15 cellular contexts compared by ENCODE assay signal in genomic region chr3:4928277-4928789, GRCh38. TPM values are rescaled to one million over a fixed set of nuclear protein-coding genes. Genes with fewer than 3 reads are reported as not detected.
A peak's percentile ranks its signal among the peaks of the same experiment; 100 is the strongest.
DNase-seq lines count a peak whose midpoint lies in the region; ATAC-seq and TF ChIP-seq lines count a peak whose summit lies in the region.
"Had no signal": no experiment of that assay in that cellular context is flagged by ENCODE, and none has a peak within 500 bp of the region (broad histone marks: within the 10 kb centered on the region; RNA-seq: fewer than 3 reads in every experiment).

No MANE protein-coding gene starts in this region.

- ATAC-seq in activated T-cell treated with anti-CD3 and anti-CD28 coated beads, Interleukin-2, amount 50 U/mL, for 72 hours (replicated peaks in 1 of 2) = peak; percentile 64 to 68
- ATAC-seq in GM23338 (no peak), GM18870 (IDR thresholded peaks at IDR 0.05; ENCODE audit: unreplicated experiment) (no peak)
- peak; percentile 39 for ATAC-seq in activated naive CD8-positive, alpha-beta T cell treated with anti-CD3 and anti-CD28 coated beads, Interleukin-2, amount 50 U/mL, for 24 hours

- H3K4me2 ChIP-seq in GM23338 = no peak overlapping the region
- H3K4me2 ChIP-seq in osteoblast (ENCODE audit: insufficient read depth, low read length) = no peak overlapping the region

- H3K27ac Mint-ChIP-seq in activated T-cell treated with anti-CD3 and anti-CD28 coated beads, Interleukin-2, amount 50 U/mL, for 72 hours = peak overlapping the region; percentile 71
- H3K27ac Mint-ChIP-seq in GM23338 = no peak overlapping the region
- H3K27ac Mint-ChIP-seq in activated naive CD8-positive, alpha-beta T cell treated with anti-CD3 and anti-CD28 coated beads, Interleukin-2, amount 50 U/mL, for 24 hours = peak overlapping the region; percentile 90

- H3K4me1 ChIP-seq in GM23338 (ENCODE audit: insufficient read depth) = no peaks in the 10 kb centered on the region
- no peaks in the 10 kb centered on the region for H3K4me1 ChIP-seq in osteoblast (ENCODE audit: insufficient read depth, low read length)
- no peaks in the 10 kb centered on the region for H3K4me1 ChIP-seq in breast epithelium
- H3K4me1 ChIP-seq: SJSA1 had no signal

- peak; percentile 32 to 44 for DNase-seq in activated T-cell treated with anti-CD3 and anti-CD28 coated beads, Interleukin-2, amount 50 U/mL, for 72 hours
- DNase-seq in activated T-cell treated with anti-CD3 and anti-CD28 coated beads, Interleukin-2, amount 50 U/mL, for 48 hours = no peak
- DNase-seq in GM23338 (ENCODE audit: low spot score) (no peak), osteoblast (ENCODE audit: insufficient read length, low spot score, missing footprints) (peak; percentile 15), breast epithelium (ENCODE audit: low spot score in 2 of 2) (no peak), kidney tubule cell (ENCODE audit: low spot score) (no peak)
- DNase-seq in activated naive CD8-positive, alpha-beta T cell treated with anti-CD3 and anti-CD28 coated beads, Interleukin-2, amount 50 U/mL, for 24 hours = peak; percentile 34
- DNase-seq: activated effector memory CD4-positive, alpha-beta T cell treated with Interleukin-2 at 50 U/mL for 16 hours; dermis blood vessel endothelial cell; H7; NCI-H146; occipital lobe had no signal

- H3K27ac ChIP-seq in GM23338 (ENCODE audit: low read depth) (no peak overlapping the region), osteoblast (ENCODE audit: low read depth, low read length) (no peak overlapping the region), breast epithelium (no peak overlapping the region)
- H3K27ac ChIP-seq: SJSA1, thoracic aorta had no signal

- TF ChIP-seq CTCF in GM23338 (conservative IDR thresholded peaks at IDR 0.05; ENCODE audit: low read depth in 2 of 2) (no peak), osteoblast (IDR thresholded peaks at IDR 0.05; ENCODE audit: extremely low read depth, low read depth, low read length) (no peak), breast epithelium (IDR thresholded peaks at IDR 0.05) (no peak)

- peaks cover 37% of the 10 kb centered on the region for H3K4me1 Mint-ChIP-seq in activated T-cell treated with anti-CD3 and anti-CD28 coated beads, Interleukin-2, amount 50 U/mL, for 72 hours (ENCODE audit: low read depth)
- H3K4me1 Mint-ChIP-seq in GM23338 = no peaks in the 10 kb centered on the region
- peaks cover 34% of the 10 kb centered on the region for H3K4me1 Mint-ChIP-seq in activated naive CD8-positive, alpha-beta T cell treated with anti-CD3 and anti-CD28 coated beads, Interleukin-2, amount 50 U/mL, for 24 hours

- no peaks in the 10 kb centered on the region for H3K9me3 ChIP-seq in osteoblast (ENCODE audit: low read depth, low read length)
- no peaks in the 10 kb centered on the region for H3K9me3 ChIP-seq in breast epithelium
- H3K9me3 ChIP-seq: SJSA1, thoracic aorta had no signal

- no peak for TF ChIP-seq POLR2A in breast epithelium (IDR thresholded peaks at IDR 0.05)

- H3K27me3 ChIP-seq in GM23338 (ENCODE audit: insufficient read depth) (no peaks in the 10 kb centered on the region), osteoblast (ENCODE audit: insufficient read depth, low read length) (no peaks in the 10 kb centered on the region), breast epithelium (no peaks in the 10 kb centered on the region)
- H3K27me3 ChIP-seq: SJSA1 had no signal

- H3K36me3 ChIP-seq in GM23338 (ENCODE audit: insufficient read depth) (no peaks in the 10 kb centered on the region), osteoblast (ENCODE audit: insufficient read depth, low read length) (no peaks in the 10 kb centered on the region), breast epithelium (no peaks in the 10 kb centered on the region)
- H3K36me3 ChIP-seq: SJSA1, thoracic aorta had no signal

- H3K27me3 Mint-ChIP-seq in activated T-cell treated with anti-CD3 and anti-CD28 coated beads, Interleukin-2, amount 50 U/mL, for 72 hours (ENCODE audit: low read depth) = peaks cover 9% of the 10 kb centered on the region
- H3K27me3 Mint-ChIP-seq in GM23338 (ENCODE audit: insufficient read depth, low read depth, poor library complexity) = no peaks in the 10 kb centered on the region
- no peaks in the 10 kb centered on the region for H3K27me3 Mint-ChIP-seq in activated naive CD8-positive, alpha-beta T cell treated with anti-CD3 and anti-CD28 coated beads, Interleukin-2, amount 50 U/mL, for 24 hours

- no peaks in the 10 kb centered on the region for H4K20me1 ChIP-seq in GM23338 (replicated peaks; ENCODE audit: insufficient read depth)
- no peaks in the 10 kb centered on the region for H4K20me1 ChIP-seq in osteoblast (ENCODE audit: insufficient read depth, low read length)

- H3K79me2 ChIP-seq in GM23338 (replicated peaks; ENCODE audit: insufficient read depth) = no peaks in the 10 kb centered on the region
- H3K79me2 ChIP-seq in osteoblast (ENCODE audit: insufficient read depth, low read length) = no peaks in the 10 kb centered on the region

- H3K9me2 ChIP-seq in GM23338 (ENCODE audit: insufficient read depth) = no peaks in the 10 kb centered on the region

- no peaks in the 10 kb centered on the region for H3K9me3 Mint-ChIP-seq in activated T-cell treated with anti-CD3 and anti-CD28 coated beads, Interleukin-2, amount 50 U/mL, for 72 hours
- no peaks in the 10 kb centered on the region for H3K9me3 Mint-ChIP-seq in GM23338
- peaks cover 9% of the 10 kb centered on the region for H3K9me3 Mint-ChIP-seq in activated naive CD8-positive, alpha-beta T cell treated with anti-CD3 and anti-CD28 coated beads, Interleukin-2, amount 50 U/mL, for 24 hours

- peak overlapping the region in 1 of 2 donors; percentile 2 for H3K4me3 Mint-ChIP-seq in activated T-cell treated with anti-CD3 and anti-CD28 coated beads, Interleukin-2, amount 50 U/mL, for 72 hours
- H3K4me3 Mint-ChIP-seq in GM23338 = no peak overlapping the region
- no peak overlapping the region for H3K4me3 Mint-ChIP-seq in activated naive CD8-positive, alpha-beta T cell treated with anti-CD3 and anti-CD28 coated beads, Interleukin-2, amount 50 U/mL, for 24 hours

- peaks cover 0 to 3% of the 10 kb centered on the region in 2 donors for H3K36me3 Mint-ChIP-seq in activated T-cell treated with anti-CD3 and anti-CD28 coated beads, Interleukin-2, amount 50 U/mL, for 72 hours (ENCODE audit: insufficient read depth in 2 of 2)
- no peaks in the 10 kb centered on the region for H3K36me3 Mint-ChIP-seq in GM23338 (ENCODE audit: low read depth)
- peaks cover 1% of the 10 kb centered on the region for H3K36me3 Mint-ChIP-seq in activated naive CD8-positive, alpha-beta T cell treated with anti-CD3 and anti-CD28 coated beads, Interleukin-2, amount 50 U/mL, for 24 hours (ENCODE audit: low read depth)

- 0 out of 2 replicates have a peak overlapping the region, but pooled peaks have one; percentile 25 for H2AFZ ChIP-seq in GM23338
- H2AFZ ChIP-seq in osteoblast (ENCODE audit: low read length) = no peak overlapping the region

- intact Hi-C loops in breast epithelium (cut with DNase I; ENCODE audit: low total_unique reads) = no loop called here

- H3F3A ChIP-seq in GM23338 (replicated peaks; ENCODE audit: low read depth) = no peaks in the 10 kb centered on the region

- H3K4me3 ChIP-seq in GM23338 (no peak overlapping the region), osteoblast (ENCODE audit: insufficient read depth, low read length) (no peak overlapping the region), breast epithelium (no peak overlapping the region)
- H3K4me3 ChIP-seq: SJSA1, thoracic aorta had no signal

TF ChIP-seq in GM23338, 12 proteins besides CTCF, POLR2A, EP300 and RAD21 (continues in another document):
- TF ChIP-seq, protein P1, sequence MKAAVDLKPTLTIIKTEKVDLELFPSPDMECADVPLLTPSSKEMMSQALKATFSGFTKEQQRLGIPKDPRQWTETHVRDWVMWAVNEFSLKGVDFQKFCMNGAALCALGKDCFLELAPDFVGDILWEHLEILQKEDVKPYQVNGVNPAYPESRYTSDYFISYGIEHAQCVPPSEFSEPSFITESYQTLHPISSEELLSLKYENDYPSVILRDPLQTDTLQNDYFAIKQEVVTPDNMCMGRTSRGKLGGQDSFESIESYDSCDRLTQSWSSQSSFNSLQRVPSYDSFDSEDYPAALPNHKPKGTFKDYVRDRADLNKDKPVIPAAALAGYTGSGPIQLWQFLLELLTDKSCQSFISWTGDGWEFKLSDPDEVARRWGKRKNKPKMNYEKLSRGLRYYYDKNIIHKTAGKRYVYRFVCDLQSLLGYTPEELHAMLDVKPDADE (IDR thresholded peaks at IDR 0.05) = no peak
- TF ChIP-seq, protein P2, sequence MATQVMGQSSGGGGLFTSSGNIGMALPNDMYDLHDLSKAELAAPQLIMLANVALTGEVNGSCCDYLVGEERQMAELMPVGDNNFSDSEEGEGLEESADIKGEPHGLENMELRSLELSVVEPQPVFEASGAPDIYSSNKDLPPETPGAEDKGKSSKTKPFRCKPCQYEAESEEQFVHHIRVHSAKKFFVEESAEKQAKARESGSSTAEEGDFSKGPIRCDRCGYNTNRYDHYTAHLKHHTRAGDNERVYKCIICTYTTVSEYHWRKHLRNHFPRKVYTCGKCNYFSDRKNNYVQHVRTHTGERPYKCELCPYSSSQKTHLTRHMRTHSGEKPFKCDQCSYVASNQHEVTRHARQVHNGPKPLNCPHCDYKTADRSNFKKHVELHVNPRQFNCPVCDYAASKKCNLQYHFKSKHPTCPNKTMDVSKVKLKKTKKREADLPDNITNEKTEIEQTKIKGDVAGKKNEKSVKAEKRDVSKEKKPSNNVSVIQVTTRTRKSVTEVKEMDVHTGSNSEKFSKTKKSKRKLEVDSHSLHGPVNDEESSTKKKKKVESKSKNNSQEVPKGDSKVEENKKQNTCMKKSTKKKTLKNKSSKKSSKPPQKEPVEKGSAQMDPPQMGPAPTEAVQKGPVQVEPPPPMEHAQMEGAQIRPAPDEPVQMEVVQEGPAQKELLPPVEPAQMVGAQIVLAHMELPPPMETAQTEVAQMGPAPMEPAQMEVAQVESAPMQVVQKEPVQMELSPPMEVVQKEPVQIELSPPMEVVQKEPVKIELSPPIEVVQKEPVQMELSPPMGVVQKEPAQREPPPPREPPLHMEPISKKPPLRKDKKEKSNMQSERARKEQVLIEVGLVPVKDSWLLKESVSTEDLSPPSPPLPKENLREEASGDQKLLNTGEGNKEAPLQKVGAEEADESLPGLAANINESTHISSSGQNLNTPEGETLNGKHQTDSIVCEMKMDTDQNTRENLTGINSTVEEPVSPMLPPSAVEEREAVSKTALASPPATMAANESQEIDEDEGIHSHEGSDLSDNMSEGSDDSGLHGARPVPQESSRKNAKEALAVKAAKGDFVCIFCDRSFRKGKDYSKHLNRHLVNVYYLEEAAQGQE (IDR thresholded peaks at IDR 0.05; ENCODE audit: unreplicated experiment) = no peak
- TF ChIP-seq NANOG (IDR thresholded peaks at IDR 0.05; ENCODE audit: borderline replicate concordance) (no peak), POLR2AphosphoS5 (IDR thresholded peaks at IDR 0.05; ENCODE audit: low read depth) (no peak), JUNB (IDR thresholded peaks at IDR 0.05; ENCODE audit: unreplicated experiment) (no peak), EZH2phosphoT487 (IDR thresholded peaks at IDR 0.05; ENCODE audit: unreplicated experiment) (no peak)

RNA-seq across cellular contexts. Expression of gene BHLHE40, which starts 50.9 kb away (rescaled TPM):
- 100 to 1,000 TPM; 303 to 440 TPM for total RNA-seq in activated T-cell treated with anti-CD3 and anti-CD28 coated beads, Interleukin-2, amount 50 U/mL, for 72 hours
- total RNA-seq in GM23338 (2014; rRNA removed; shearing (Covaris generic)) = 1.7 and 2.2 TPM in 2 replicates
- 1.7 and 2.0 TPM in 2 replicates for polyA plus RNA-seq in GM23338 (2016; fragmentation: Nextera tagmentation; extraction: Ambion mirVana)
- total RNA-seq in osteoblast (70.2 and 71.9 TPM in 2 replicates), breast epithelium (100 to 1,000 TPM in 2 of 3 donors, 10 to 100 TPM in 1; 13.8 to 177 (median 135) TPM)

Comparison
In these comparisons a context has a peak if more than half of its experiments do, and no peak if none do; other contexts are left out.
1. DNase-seq: peak in activated T-cell treated with anti-CD3 and anti-CD28 coated beads, Interleukin-2, amount 50 U/mL, for 72 hours (2 of 2), activated naive CD8-positive, alpha-beta T cell treated with anti-CD3 and anti-CD28 coated beads, Interleukin-2, amount 50 U/mL, for 24 hours (single experiment) and osteoblast (single experiment); none in activated T-cell treated with anti-CD3 and anti-CD28 coated beads, Interleukin-2, amount 50 U/mL, for 48 hours (0 of 2), GM23338 (single experiment), breast epithelium (0 of 2) and kidney tubule cell (single experiment).
2. ATAC-seq: peak in activated T-cell treated with anti-CD3 and anti-CD28 coated beads, Interleukin-2, amount 50 U/mL, for 72 hours (2 of 2) and activated naive CD8-positive, alpha-beta T cell treated with anti-CD3 and anti-CD28 coated beads, Interleukin-2, amount 50 U/mL, for 24 hours (single experiment); none in GM23338 (single experiment) and GM18870 (single experiment).